8 cellular contexts compared by ENCODE assay signal in genomic region chr1:228101614-228101993, GRCh38. TPM values are rescaled to one million over a fixed set of nuclear protein-coding genes. Genes with fewer than 3 reads are reported as not detected.
A peak's percentile ranks its signal among the peaks of the same experiment; 100 is the strongest.
DNase-seq lines count a peak whose midpoint lies in the region; ATAC-seq and TF ChIP-seq lines count a peak whose summit lies in the region.

No MANE protein-coding gene starts in this region.

- H3K4me1 Mint-ChIP-seq in activated T-helper 2 cell treated with anti-CD3 and anti-CD28 coated beads, Interferon-gamma antibody, Interleukin-2, Interleukin-4, amounts not matched to agents 10 μg/mL and 5 μg/mL and 100 μg/mL, durations not matched to agents 14 hours and 24 hours and 36 hours (ENCODE audit: low read depth) = peaks cover 22% of the 10 kb centered on the region

- peak overlapping the region in 7 of 12 donors; percentile 62 to 99 (median 90) for H3K4me3 ChIP-seq in heart left ventricle
- H3K4me3 ChIP-seq in right atrium auricular region = peak overlapping the region in 1 of 2 donors; percentile 93
- H3K4me3 ChIP-seq in right lobe of liver = peak overlapping the region; percentile 75 to 97 (median 83)
- peak overlapping the region; percentile 86 for H3K4me3 ChIP-seq in urinary bladder (ENCODE audit: low read depth, low read length)

- H3K9me3 ChIP-seq in heart left ventricle (no peaks in the 10 kb centered on the region), right atrium auricular region (no peaks in the 10 kb centered on the region), right lobe of liver (no peaks in the 10 kb centered on the region)

- H3K27me3 Mint-ChIP-seq in activated T-helper 2 cell treated with anti-CD3 and anti-CD28 coated beads, Interferon-gamma antibody, Interleukin-2, Interleukin-4, amounts not matched to agents 10 μg/mL and 5 μg/mL and 100 μg/mL, durations not matched to agents 14 hours and 24 hours and 36 hours (ENCODE audit: low read depth) = no peaks in the 10 kb centered on the region

- H3K4me1 ChIP-seq in heart left ventricle (peaks cover 0 to 45% (median 22%) of the 10 kb centered on the region in 12 donors), right atrium auricular region (peaks cover 0 to 52% of the 10 kb centered on the region in 2 donors), right lobe of liver (peaks cover 0 to 26% (median 0%) of the 10 kb centered on the region in 4 donors), urinary bladder (ENCODE audit: insufficient read depth) (no peaks in the 10 kb centered on the region)

- WGBS in heart left ventricle, 4 donors = 59 to 70% (median 64%) methylated on average over 11 to 15 of the region's 15 CpGs
- WGBS in right lobe of liver (ENCODE audit: insufficient coverage, low coverage, low lambda C conversion rate, missing lambda C conversion rate) = 22% methylated on average over 10 of the region's 15 CpGs
- WGBS in urinary bladder = 55% methylated on average over 15 of the region's 15 CpGs

- H3K4me3 Mint-ChIP-seq in activated T-helper 2 cell treated with anti-CD3 and anti-CD28 coated beads, Interferon-gamma antibody, Interleukin-2, Interleukin-4, amounts not matched to agents 10 μg/mL and 5 μg/mL and 100 μg/mL, durations not matched to agents 14 hours and 24 hours and 36 hours (ENCODE audit: low read depth) = peak overlapping the region; percentile 61

- H3K27me3 ChIP-seq in heart left ventricle = no peaks in the 10 kb centered on the region
- H3K27me3 ChIP-seq in right atrium auricular region = no peaks in the 10 kb centered on the region
- H3K27me3 ChIP-seq in right lobe of liver = no peaks in the 10 kb centered on the region

- TF ChIP-seq CTCF in heart left ventricle (IDR thresholded peaks at IDR 0.05) (no peak), right atrium auricular region (IDR thresholded peaks at IDR 0.05) (no peak), right lobe of liver (IDR thresholded peaks at IDR 0.05) (no peak)

- H3K27ac ChIP-seq in heart left ventricle (peak overlapping the region in 7 of 12 donors; percentile 82 to 97 (median 90)), right atrium auricular region (peak overlapping the region in 1 of 2 donors; percentile 91), right lobe of liver (no peak overlapping the region), urinary bladder (ENCODE audit: low read depth) (peak overlapping the region; percentile 30)

- no peak for TF ChIP-seq POLR2A in heart left ventricle (IDR thresholded peaks at IDR 0.05)
- no peak for TF ChIP-seq POLR2A in right lobe of liver (IDR thresholded peaks at IDR 0.05)

- no peaks in the 10 kb centered on the region for H3K9me3 Mint-ChIP-seq in activated T-helper 2 cell treated with anti-CD3 and anti-CD28 coated beads, Interferon-gamma antibody, Interleukin-2, Interleukin-4, amounts not matched to agents 10 μg/mL and 5 μg/mL and 100 μg/mL, durations not matched to agents 14 hours and 24 hours and 36 hours

- DNase-seq in heart left ventricle (no peak), right atrium auricular region (ENCODE audit: low spot score) (no peak), right lobe of liver (no peak), KBM-7 (no peak), GOT3 (lab: John Stamatoyannopoulos, UW) (no peak)
- no peak for DNase-seq in activated T-helper 2 cell treated with anti-CD3 and anti-CD28 coated beads, Interferon-gamma antibody, Interleukin-2, Interleukin-4, amounts not matched to agents 10 μg/mL and 5 μg/mL and 100 μg/mL, durations not matched to agents 14 hours and 24 hours and 36 hours (ENCODE audit: low spot score)

- in situ Hi-C loops in KBM-7 (cut with MboI; ENCODE audit: low pct_unique_long_range_greater_than_20kb, low sequenced_read_pairs) = no loop called here

- H3K36me3 Mint-ChIP-seq in activated T-helper 2 cell treated with anti-CD3 and anti-CD28 coated beads, Interferon-gamma antibody, Interleukin-2, Interleukin-4, amounts not matched to agents 10 μg/mL and 5 μg/mL and 100 μg/mL, durations not matched to agents 14 hours and 24 hours and 36 hours (ENCODE audit: low read depth) = peaks cover 52% of the 10 kb centered on the region

- intact Hi-C loops in heart left ventricle (cut with DNase I) (no loop called here), right lobe of liver (cut with DNase I) (no loop called here)
- intact Hi-C loops in activated T-helper 2 cell treated with anti-CD3 and anti-CD28 coated beads, Interferon-gamma antibody, Interleukin-2, Interleukin-4, amounts not matched to agents 10 μg/mL and 5 μg/mL and 100 μg/mL, durations not matched to agents 14 hours and 24 hours and 36 hours (cut with micrococcal nuclease) = loop anchor here (10.0 kb wide), 2 partner anchors 303 to 367 kb away; partner anchors contain the start of genes JMJD4, SNAP47 and TRIM11

- ATAC-seq in heart left ventricle = no peak
- no peak for ATAC-seq in right lobe of liver
- no peak for ATAC-seq in HG03097 (IDR thresholded peaks at IDR 0.05; ENCODE audit: low FRiP score, unreplicated experiment)

- peaks cover 0 to 58% (median 52%) of the 10 kb centered on the region in 9 donors for H3K36me3 ChIP-seq in heart left ventricle
- peaks cover 50% of the 10 kb centered on the region for H3K36me3 ChIP-seq in right atrium auricular region
- peaks cover 0 to 41% (median 18%) of the 10 kb centered on the region in 4 donors for H3K36me3 ChIP-seq in right lobe of liver
- H3K36me3 ChIP-seq in urinary bladder (ENCODE audit: insufficient read depth) = no peaks in the 10 kb centered on the region

- peak overlapping the region; percentile 68 for H3K27ac Mint-ChIP-seq in activated T-helper 2 cell treated with anti-CD3 and anti-CD28 coated beads, Interferon-gamma antibody, Interleukin-2, Interleukin-4, amounts not matched to agents 10 μg/mL and 5 μg/mL and 100 μg/mL, durations not matched to agents 14 hours and 24 hours and 36 hours

RNA-seq across cellular contexts. Expression of gene C1orf35, which starts 1.5 kb away (rescaled TPM):
- total RNA-seq in heart left ventricle (1 to 10 TPM; 6.2 to 8.4 (median 7.2) TPM), right atrium auricular region (1 to 10 TPM; 4.5 to 4.9 TPM), right lobe of liver (1 to 10 TPM; 3.4 to 6.3 (median 5.2) TPM), urinary bladder (4.3 TPM)
- polyA plus RNA-seq in heart left ventricle (1 to 10 TPM; 9.8 TPM), urinary bladder (25.7 TPM)
- 23.9 and 24.5 TPM in 2 replicates for total RNA-seq in activated T-helper 2 cell treated with anti-CD3 and anti-CD28 coated beads, Interferon-gamma antibody, Interleukin-2, Interleukin-4, amounts not matched to agents 10 μg/mL and 5 μg/mL and 100 μg/mL, durations not matched to agents 14 hours and 24 hours and 36 hours

RNA-seq across cellular contexts. Expression of gene MRPL55, which starts 7.5 kb away (rescaled TPM):
- total RNA-seq in heart left ventricle = 100 to 1,000 TPM in 2 of 9 donors, 10 to 100 TPM in 7; 35.5 to 125 (median 51.2) TPM
- polyA plus RNA-seq in heart left ventricle = 100 to 1,000 TPM in 1 of 2 donors, 10 to 100 TPM in 1; 81.5 to 141 TPM
- 10 to 100 TPM; 76.6 to 81.2 TPM for total RNA-seq in right atrium auricular region
- 47.3 and 53.6 TPM in 2 replicates for total RNA-seq in activated T-helper 2 cell treated with anti-CD3 and anti-CD28 coated beads, Interferon-gamma antibody, Interleukin-2, Interleukin-4, amounts not matched to agents 10 μg/mL and 5 μg/mL and 100 μg/mL, durations not matched to agents 14 hours and 24 hours and 36 hours
- 10 to 100 TPM; 24.2 to 75.9 (median 38.0) TPM for total RNA-seq in right lobe of liver
- 22.5 TPM for total RNA-seq in urinary bladder
- 109 TPM for polyA plus RNA-seq in urinary bladder

RNA-seq across cellular contexts. Expression of gene ARF1, which starts 19.1 kb away (rescaled TPM):
- 100 to 1,000 TPM; 271 to 451 (median 310) TPM for total RNA-seq in heart left ventricle
- 100 to 1,000 TPM; 217 to 580 TPM for polyA plus RNA-seq in heart left ventricle
- total RNA-seq in right atrium auricular region = 100 to 1,000 TPM; 375 to 422 TPM
- total RNA-seq in activated T-helper 2 cell treated with anti-CD3 and anti-CD28 coated beads, Interferon-gamma antibody, Interleukin-2, Interleukin-4, amounts not matched to agents 10 μg/mL and 5 μg/mL and 100 μg/mL, durations not matched to agents 14 hours and 24 hours and 36 hours = 409 and 410 TPM in 2 replicates
- total RNA-seq in right lobe of liver = 100 to 1,000 TPM; 143 to 261 (median 193) TPM
- total RNA-seq in urinary bladder = 112 TPM
- 462 TPM for polyA plus RNA-seq in urinary bladder

RNA-seq across cellular contexts. Expression of gene GUK1, which starts 38.5 kb away (rescaled TPM):
- total RNA-seq in heart left ventricle = 100 to 1,000 TPM; 142 to 290 (median 169) TPM
- 100 to 1,000 TPM; 231 to 358 TPM for polyA plus RNA-seq in heart left ventricle
- total RNA-seq in right atrium auricular region = 100 to 1,000 TPM; 179 to 277 TPM
- total RNA-seq in activated T-helper 2 cell treated with anti-CD3 and anti-CD28 coated beads, Interferon-gamma antibody, Interleukin-2, Interleukin-4, amounts not matched to agents 10 μg/mL and 5 μg/mL and 100 μg/mL, durations not matched to agents 14 hours and 24 hours and 36 hours = 219 and 225 TPM in 2 replicates
- total RNA-seq in right lobe of liver = 100 to 1,000 TPM in 4 of 6 experiments, 10 to 100 TPM in 2; 78.0 to 235 (median 108) TPM
- 103 TPM for total RNA-seq in urinary bladder
- 492 TPM for polyA plus RNA-seq in urinary bladder

RNA-seq across cellular contexts. Expression of gene GJC2, which starts 48.1 kb away (rescaled TPM):
- 1 to 10 TPM in 3 of 9 donors, under 1 TPM in 6; 0.40 to 3.8 (median 0.88) TPM for total RNA-seq in heart left ventricle
- under 1 TPM; 0.61 to 0.78 TPM for polyA plus RNA-seq in heart left ventricle
- 1 to 10 TPM in 1 of 2 donors, under 1 TPM in 1; 0.93 to 2.3 TPM for total RNA-seq in right atrium auricular region
- total RNA-seq in activated T-helper 2 cell treated with anti-CD3 and anti-CD28 coated beads, Interferon-gamma antibody, Interleukin-2, Interleukin-4, amounts not matched to agents 10 μg/mL and 5 μg/mL and 100 μg/mL, durations not matched to agents 14 hours and 24 hours and 36 hours = 0.52 and 0.55 TPM in 2 replicates
- under 1 TPM in 5 of 6 experiments, not detected in 1; 0.12 to 0.44 (median 0.16) TPM for total RNA-seq in right lobe of liver
- 4.0 TPM for total RNA-seq in urinary bladder
- 5.4 TPM for polyA plus RNA-seq in urinary bladder

Comparison
In these comparisons a context has a peak if more than half of its experiments do, and no peak if none do; other contexts are left out.
1. H3K27ac ChIP-seq: peak in heart left ventricle (7 of 12) and urinary bladder (single experiment); none in right lobe of liver (0 of 3).